ENCODE assay signal across 18 cellular contexts in genomic region chr5:164188733-164189148, GRCh38.
DNase-seq lines count a peak whose midpoint lies in the region; ATAC-seq, FAIRE-seq and TF ChIP-seq lines count a peak whose summit lies in the region.
"Had no signal": no experiment of that assay in that cellular context is flagged by ENCODE, and none has a peak within 500 bp of the region (broad histone marks: within the 10 kb centered on the region; RNA-seq: fewer than 3 reads in every experiment).

No MANE protein-coding gene starts in this region.

- 3% methylated on average over 4 of the region's 4 CpGs for WGBS in K562 (ENCODE audit: insufficient coverage, low coverage, missing lambda C conversion rate)
- 5% methylated on average over 4 of the region's 4 CpGs for WGBS in HepG2 (ENCODE audit: low lambda C conversion rate)

- no peak for TF ChIP-seq POLR2A in K562 (conservative IDR thresholded peaks at IDR 0.05)
- no peak for TF ChIP-seq POLR2A in HepG2 (IDR thresholded peaks at IDR 0.05; ENCODE audit: insufficient read depth in 1 of 2, low read depth in 2 of 2, low read length in 2 of 2)

- H3K36me3 ChIP-seq in K562 (ENCODE audit: control insufficient read depth, insufficient read depth, low read length) (no peaks in the 10 kb centered on the region), HepG2 (replicated peaks in 1 of 2; ENCODE audit: control insufficient read depth in 1 of 2, insufficient read depth in 2 of 2, low read length in 2 of 2) (no peaks in the 10 kb centered on the region)
- H3K36me3 ChIP-seq: tibial artery had no signal

- in situ Hi-C loops in K562 (cut with MboI): no loop called here
- in situ Hi-C loops in HepG2 (cut with HindIII; ENCODE audit: extremely low pct_ligation_motif_present, low pct_unique_long_range_greater_than_20kb): no loop called here

- H3K4me1 Mint-ChIP-seq in MCF 10A (ENCODE audit: insufficient read depth, unreplicated experiment) (peaks cover 16% of the 10 kb centered on the region), type B pancreatic cell (ENCODE audit: unreplicated experiment) (peaks cover 8% of the 10 kb centered on the region)
- H3K4me1 Mint-ChIP-seq: activated naive CD8-positive, alpha-beta T cell treated with anti-CD3 and anti-CD28 coated beads, Interleukin-2, amount 50 U/mL, for 24 hours had no signal

- no peaks in the 10 kb centered on the region for H4K20me1 ChIP-seq in K562 (replicated peaks; ENCODE audit: control insufficient read depth, insufficient read depth, low read length)
- H4K20me1 ChIP-seq in HepG2 (ENCODE audit: insufficient read depth, low read length): no peaks in the 10 kb centered on the region

- FAIRE-seq in K562 (lab: Jason Lieb, UNC): no peak
- no peak for FAIRE-seq in HepG2 (lab: Jason Lieb, UNC)
- FAIRE-seq: HTR-8/SVneo had no signal

- CTCF ChIA-PET in K562 (lab: Yijun Ruan, JAX; ENCODE audit: low intra/inter-chr PET ratio) (no interaction called here), HepG2 (lab: Yijun Ruan, JAX; ENCODE audit: low intra/inter-chr PET ratio, low total read pairs) (no interaction called here), MCF 10A (lab: Yijun Ruan, JAX) (no interaction called here)

- H3K9ac ChIP-seq in K562 (ENCODE audit: insufficient read depth in 1 of 2, low read depth in 2 of 2, low read length in 2 of 2) (no peak overlapping the region), HepG2 (ENCODE audit: insufficient read depth, low read depth, low read length) (no peak overlapping the region)

- POLR2A ChIA-PET in K562 (lab: Yijun Ruan, JAX) (no interaction called here), HepG2 (lab: Yijun Ruan, JAX) (no interaction called here), MCF 10A (lab: Yijun Ruan, JAX) (no interaction called here)

- ATAC-seq in K562: no peak
- ATAC-seq in HepG2: no peak
- no peak for ATAC-seq in GM18511 (IDR thresholded peaks at IDR 0.05; ENCODE audit: unreplicated experiment)
- ATAC-seq: activated naive CD8-positive, alpha-beta T cell treated with anti-CD3 and anti-CD28 coated beads, Interleukin-2, amount 50 U/mL, for 24 hours had no signal

- no peak overlapping the region for H3K27ac Mint-ChIP-seq in MCF 10A (ENCODE audit: low read depth, unreplicated experiment)
- no peak overlapping the region for H3K27ac Mint-ChIP-seq in type B pancreatic cell
- H3K27ac Mint-ChIP-seq: activated naive CD8-positive, alpha-beta T cell treated with anti-CD3 and anti-CD28 coated beads, Interleukin-2, amount 50 U/mL, for 24 hours had no signal

- H3K4me1 ChIP-seq in K562 (replicated peaks in 1 of 2; ENCODE audit: control insufficient read depth in 2 of 2, insufficient read depth in 2 of 2, low read length in 2 of 2): no peaks in the 10 kb centered on the region
- no peaks in the 10 kb centered on the region for H3K4me1 ChIP-seq in HepG2 (ENCODE audit: insufficient read depth, low read length)

- H3K4me3 ChIP-seq in K562 (no peak overlapping the region), HepG2 (replicated peaks in 1 of 3; ENCODE audit: insufficient read depth in 1 of 3, low read depth in 2 of 3, low read length in 3 of 3) (no peak overlapping the region)
- H3K4me3 ChIP-seq: coronary artery, tibial artery had no signal

- peaks cover 6% of the 10 kb centered on the region for H3K36me3 Mint-ChIP-seq in MCF 10A (ENCODE audit: insufficient read depth, unreplicated experiment)
- no peaks in the 10 kb centered on the region for H3K36me3 Mint-ChIP-seq in type B pancreatic cell

- TF ChIP-seq EP300 in K562 (IDR thresholded peaks at IDR 0.05; ENCODE audit: low read length) (no peak), HepG2 (IDR thresholded peaks at IDR 0.05; ENCODE audit: low read depth in 2 of 2, low read length in 2 of 2) (no peak), HepG2 (CRISPR knock-in tag; IDR thresholded peaks at IDR 0.05; ENCODE audit: borderline replicate concordance) (no peak)

- TF ChIP-seq RAD21 in K562 (CRISPR knock-in tag; conservative IDR thresholded peaks at IDR 0.05 in 1 of 2, IDR thresholded peaks at IDR 0.05 in 1 of 2) (no peak), HepG2 (CRISPR knock-in tag; IDR thresholded peaks at IDR 0.05) (no peak)

- H2AFZ ChIP-seq in K562 (ENCODE audit: low read depth, low read length) (no peak overlapping the region), HepG2 (ENCODE audit: low read length) (no peak overlapping the region)

- no peaks in the 10 kb centered on the region for H3K9me1 ChIP-seq in K562 (ENCODE audit: control insufficient read depth, insufficient read depth, low read length)

- no peak overlapping the region for H3K27ac ChIP-seq in K562 (ENCODE audit: extremely low read depth, low read depth, low read length)
- H3K27ac ChIP-seq in HepG2 (ENCODE audit: extremely low read length, insufficient read depth, low read length): no peak overlapping the region
- H3K27ac ChIP-seq: coronary artery, tibial artery had no signal

- H3K79me2 ChIP-seq in K562 (ENCODE audit: control insufficient read depth, insufficient read depth, low read length) (no peaks in the 10 kb centered on the region), HepG2 (ENCODE audit: insufficient read depth, low read length) (no peaks in the 10 kb centered on the region)

- intact Hi-C loops in K562 (cut with micrococcal nuclease) (no loop called here), HepG2 (cut with micrococcal nuclease; ENCODE audit: unreplicated experiment) (no loop called here), MCF 10A (cut with micrococcal nuclease) (no loop called here)

- H3K9me3 Mint-ChIP-seq in MCF 10A (ENCODE audit: unreplicated experiment) (peaks cover 4% of the 10 kb centered on the region), type B pancreatic cell (no peaks in the 10 kb centered on the region)

- H3K4me3 Mint-ChIP-seq in MCF 10A (ENCODE audit: unreplicated experiment): no peak overlapping the region
- no peak overlapping the region for H3K4me3 Mint-ChIP-seq in type B pancreatic cell
- H3K4me3 Mint-ChIP-seq: activated naive CD8-positive, alpha-beta T cell treated with anti-CD3 and anti-CD28 coated beads, Interleukin-2, amount 50 U/mL, for 24 hours had no signal

- BruUV-seq in K562 (replicated peaks; lab: Mats Ljungman, UMichigan) (no TSS peak), HepG2 (replicated peaks; lab: Mats Ljungman, UMichigan) (no TSS peak), MCF 10A (replicated peaks; lab: Mats Ljungman, UMichigan) (no TSS peak)

- TF ChIP-seq CTCF in K562 (IDR thresholded peaks at IDR 0.05 in 2 of 3, conservative IDR thresholded peaks at IDR 0.05 in 1 of 3; ENCODE audit: insufficient read depth in 2 of 3, low read depth in 1 of 3, low read length in 3 of 3) (no peak), HepG2 (CRISPR knock-in tag; IDR thresholded peaks at IDR 0.05) (no peak), MCF 10A (IDR thresholded peaks at IDR 0.05; ENCODE audit: unreplicated experiment) (no peak), type B pancreatic cell (conservative IDR thresholded peaks at IDR 0.05) (no peak)

- DNase-seq in Ammon's horn (ENCODE audit: low spot score) (peak; percentile 14), NCI-H524 (lab: John Stamatoyannopoulos, UW) (peak; percentile 67 to 93), K562 (ENCODE audit: extremely low read depth in 1 of 4, low spot score in 3 of 4) (peak in 1 of 4 experiments; percentile 9), HepG2 (ENCODE audit: low spot score) (peak; percentile 65), MCF 10A (ENCODE audit: unreplicated experiment) (no peak), type B pancreatic cell (ENCODE audit: extremely low spot score, unreplicated experiment) (no peak), glomerular visceral epithelial cell (ENCODE audit: extremely low spot score) (no peak)
- DNase-seq: activated CD4-positive, CD25-positive, alpha-beta regulatory T cell; activated CD8-positive, alpha-beta memory T cell treated with anti-CD3 and anti-CD28 coated beads, Interleukin-2, amount 50 U/mL, for 48 hours; activated naive CD8-positive, alpha-beta T cell treated with anti-CD3 and anti-CD28 coated beads, Interleukin-2, amount 50 U/mL, for 24 hours; midbrain; NCI-H1092 treated with DMSO at 0.1 percent for 48 hours; posterior cingulate gyrus; stimulated activated CD8-positive, alpha-beta memory T cell treated with anti-CD3 and anti-CD28 coated beads, Interleukin-4, amount 100 ng/mL, for 48 hours; tibial artery had no signal

- H3K9me3 ChIP-seq in K562 (replicated peaks; ENCODE audit: control insufficient read depth, insufficient read depth, low read depth, low read length) (no peaks in the 10 kb centered on the region), HepG2 (ENCODE audit: low read length) (peaks cover 25% of the 10 kb centered on the region)
- H3K9me3 ChIP-seq: tibial artery had no signal

- H3K27me3 Mint-ChIP-seq in MCF 10A (ENCODE audit: insufficient read depth, unreplicated experiment): no peaks in the 10 kb centered on the region
- H3K27me3 Mint-ChIP-seq in type B pancreatic cell: peaks cover 3% of the 10 kb centered on the region
- H3K27me3 Mint-ChIP-seq: activated naive CD8-positive, alpha-beta T cell treated with anti-CD3 and anti-CD28 coated beads, Interleukin-2, amount 50 U/mL, for 24 hours had no signal

- no peak overlapping the region for H3K4me2 ChIP-seq in K562 (ENCODE audit: insufficient read depth, low read length)
- H3K4me2 ChIP-seq in HepG2 (ENCODE audit: low read depth, low read length): no peak overlapping the region

- no peaks in the 10 kb centered on the region for H3K27me3 ChIP-seq in K562 (ENCODE audit: control insufficient read depth in 2 of 2, insufficient read depth in 2 of 2, low read length in 2 of 2)
- no peaks in the 10 kb centered on the region for H3K27me3 ChIP-seq in HepG2 (ENCODE audit: control insufficient read depth in 1 of 2, insufficient read depth in 2 of 2, low read length in 2 of 2)
- H3K27me3 ChIP-seq: tibial artery had no signal

TF ChIP-seq in K562, 482 proteins besides CTCF, POLR2A, EP300 and RAD21:
- TF ChIP-seq SOX6 (IDR thresholded peaks at IDR 0.05): peak; percentile 46; the same call in 1 of the 2 replicates
- no peak for TF ChIP-seq PHF8 (IDR thresholded peaks at IDR 0.05; ENCODE audit: borderline replicate concordance, low read length)
- peak; percentile 36; the same call in 1 of the 2 replicates for TF ChIP-seq NFIC (IDR thresholded peaks at IDR 0.05)

TF ChIP-seq in HepG2, 621 proteins besides CTCF, POLR2A, EP300 and RAD21 (continues in another document):
- no peak for TF ChIP-seq SKI (IDR thresholded peaks at IDR 0.05; ENCODE audit: partially characterized antibody)
- TF ChIP-seq RARG (CRISPR knock-in tag; IDR thresholded peaks at IDR 0.05; ENCODE audit: low read depth): no peak
- no peak for TF ChIP-seq ZNF678 (CRISPR knock-in tag; IDR thresholded peaks at IDR 0.05)
- no peak for TF ChIP-seq XBP1 (CRISPR knock-in tag; IDR thresholded peaks at IDR 0.05)
- no peak for TF ChIP-seq MZF1 (CRISPR knock-in tag; IDR thresholded peaks at IDR 0.05; ENCODE audit: borderline replicate concordance)

Comparison
In these comparisons a context has a peak if more than half of its experiments do, and no peak if none do; other contexts are left out.
1. DNase-seq: peak in Ammon's horn (single experiment), NCI-H524 (2 of 2) and HepG2 (single experiment); none in MCF 10A (single experiment), type B pancreatic cell (single experiment) and glomerular visceral epithelial cell (single experiment).